Comparison of ENCODE assay signal across 20 cellular contexts in genomic region chr16:79165541-79165940, GRCh38.
DNase-seq lines count a peak whose midpoint lies in the region; ATAC-seq and TF ChIP-seq lines count a peak whose summit lies in the region.
"Had no signal": no experiment of that assay in that cellular context is flagged by ENCODE, and none has a peak within 500 bp of the region (broad histone marks: within the 10 kb centered on the region; RNA-seq: fewer than 3 reads in every experiment).

No MANE protein-coding gene starts in this region.

- intact Hi-C loops in lower lobe of right lung (cut with DNase I) = no loop called here

- H3K27me3 Mint-ChIP-seq in progenitor cell of endocrine pancreas (no peaks in the 10 kb centered on the region), type B pancreatic cell (no peaks in the 10 kb centered on the region)

- H3K27ac Mint-ChIP-seq in progenitor cell of endocrine pancreas = peak overlapping the region; percentile 58
- peak overlapping the region; percentile 42 for H3K27ac Mint-ChIP-seq in type B pancreatic cell

- H3K36me3 Mint-ChIP-seq in progenitor cell of endocrine pancreas (ENCODE audit: insufficient read depth) (no peaks in the 10 kb centered on the region), type B pancreatic cell (no peaks in the 10 kb centered on the region)

- H3K9me3 Mint-ChIP-seq in progenitor cell of endocrine pancreas (ENCODE audit: low read depth) (peaks cover 7% of the 10 kb centered on the region), type B pancreatic cell (peaks cover 7% of the 10 kb centered on the region)

- DNase-seq in NCI-H510A treated with DMSO at 0.1 percent for 48 hours (lab: John Stamatoyannopoulos, UW) (peak; percentile 17), NCI-H510A (lab: John Stamatoyannopoulos, UW) (no peak), left lobe of liver (ENCODE audit: low spot score) (peak; percentile 54), progenitor cell of endocrine pancreas (ENCODE audit: low spot score, unreplicated experiment) (no peak), type B pancreatic cell (ENCODE audit: extremely low spot score, unreplicated experiment) (no peak), lower lobe of right lung (no peak), foreskin fibroblast (no peak)
- DNase-seq: 8988T; CD8-positive, alpha-beta memory T cell; GF-D8; MV-4-11; NCI-H1436; NCI-H2029 treated with DMSO at 0.1 percent for 48 hours; NCI-H2171 treated with DMSO at 0.1 percent for 48 hours; NCI-H524; NK-92 treated with Interleukin-12 subunit alpha and Interleukin-12 subunit beta, amount 100 ng/mL, for 24 hours; OCI-M1; SHP77 treated with DMSO at 0.1 percent for 48 hours had no signal

- H3K27ac ChIP-seq in lower lobe of right lung = no peak overlapping the region

- H3K4me3 Mint-ChIP-seq in progenitor cell of endocrine pancreas (ENCODE audit: low read depth) = no peak overlapping the region
- H3K4me3 Mint-ChIP-seq in type B pancreatic cell = no peak overlapping the region
- H3K4me3 Mint-ChIP-seq: CD8-positive, alpha-beta memory T cell had no signal

- TF ChIP-seq CTCF in progenitor cell of endocrine pancreas (IDR thresholded peaks at IDR 0.05; ENCODE audit: unreplicated experiment) = no peak
- TF ChIP-seq CTCF in type B pancreatic cell (conservative IDR thresholded peaks at IDR 0.05) = no peak
- TF ChIP-seq CTCF in lower lobe of right lung (IDR thresholded peaks at IDR 0.05) = no peak
- TF ChIP-seq CTCF in foreskin fibroblast (IDR thresholded peaks at IDR 0.05; ENCODE audit: low read depth, low read length) = no peak

- H3K4me1 ChIP-seq in lower lobe of right lung = peaks cover 5% of the 10 kb centered on the region

- H3K9me3 ChIP-seq in lower lobe of right lung = no peaks in the 10 kb centered on the region

- no peaks in the 10 kb centered on the region for H3K27me3 ChIP-seq in lower lobe of right lung (ENCODE audit: low read depth)

- ATAC-seq in left lobe of liver (peak; percentile 81), lower lobe of right lung (no peak), SK-N-SH treated with all-trans-retinoic acid at 6 μM for 48 hours (no peak)
- ATAC-seq: K562 had no signal

- H3K4me3 ChIP-seq in lower lobe of right lung (no peak overlapping the region), foreskin fibroblast (ENCODE audit: low read depth in 1 of 2, low read length in 2 of 2) (no peak overlapping the region)
- H3K4me3 ChIP-seq: K562 had no signal

- H3K4me1 Mint-ChIP-seq in progenitor cell of endocrine pancreas (ENCODE audit: low read depth) (peaks cover 26% of the 10 kb centered on the region), type B pancreatic cell (ENCODE audit: unreplicated experiment) (peaks cover 26% of the 10 kb centered on the region)

- no peaks in the 10 kb centered on the region for H3K36me3 ChIP-seq in lower lobe of right lung

TF ChIP-seq in SK-N-SH treated with all-trans-retinoic acid at 6 μM for 48 hours, 23 proteins besides CTCF, POLR2A, EP300 and RAD21:
- no peak for TF ChIP-seq RARB (CRISPR knock-in tag; IDR thresholded peaks at IDR 0.05)
- TF ChIP-seq OSR1 (CRISPR knock-in tag; IDR thresholded peaks at IDR 0.05) = no peak
- TF ChIP-seq SNAI2 (CRISPR knock-in tag; IDR thresholded peaks at IDR 0.05) = no peak
- TF ChIP-seq, protein P1, sequence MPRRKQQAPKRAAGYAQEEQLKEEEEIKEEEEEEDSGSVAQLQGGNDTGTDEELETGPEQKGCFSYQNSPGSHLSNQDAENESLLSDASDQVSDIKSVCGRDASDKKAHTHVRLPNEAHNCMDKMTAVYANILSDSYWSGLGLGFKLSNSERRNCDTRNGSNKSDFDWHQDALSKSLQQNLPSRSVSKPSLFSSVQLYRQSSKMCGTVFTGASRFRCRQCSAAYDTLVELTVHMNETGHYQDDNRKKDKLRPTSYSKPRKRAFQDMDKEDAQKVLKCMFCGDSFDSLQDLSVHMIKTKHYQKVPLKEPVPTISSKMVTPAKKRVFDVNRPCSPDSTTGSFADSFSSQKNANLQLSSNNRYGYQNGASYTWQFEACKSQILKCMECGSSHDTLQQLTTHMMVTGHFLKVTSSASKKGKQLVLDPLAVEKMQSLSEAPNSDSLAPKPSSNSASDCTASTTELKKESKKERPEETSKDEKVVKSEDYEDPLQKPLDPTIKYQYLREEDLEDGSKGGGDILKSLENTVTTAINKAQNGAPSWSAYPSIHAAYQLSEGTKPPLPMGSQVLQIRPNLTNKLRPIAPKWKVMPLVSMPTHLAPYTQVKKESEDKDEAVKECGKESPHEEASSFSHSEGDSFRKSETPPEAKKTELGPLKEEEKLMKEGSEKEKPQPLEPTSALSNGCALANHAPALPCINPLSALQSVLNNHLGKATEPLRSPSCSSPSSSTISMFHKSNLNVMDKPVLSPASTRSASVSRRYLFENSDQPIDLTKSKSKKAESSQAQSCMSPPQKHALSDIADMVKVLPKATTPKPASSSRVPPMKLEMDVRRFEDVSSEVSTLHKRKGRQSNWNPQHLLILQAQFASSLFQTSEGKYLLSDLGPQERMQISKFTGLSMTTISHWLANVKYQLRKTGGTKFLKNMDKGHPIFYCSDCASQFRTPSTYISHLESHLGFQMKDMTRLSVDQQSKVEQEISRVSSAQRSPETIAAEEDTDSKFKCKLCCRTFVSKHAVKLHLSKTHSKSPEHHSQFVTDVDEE (CRISPR knock-in tag; IDR thresholded peaks at IDR 0.05) = no peak
- no peak for TF ChIP-seq PATZ1 (CRISPR knock-in tag; IDR thresholded peaks at IDR 0.05; ENCODE audit: borderline replicate concordance)

Comparison
In these comparisons a context has a peak if more than half of its experiments do, and no peak if none do; other contexts are left out.
1. DNase-seq: peak in NCI-H510A treated with DMSO at 0.1 percent for 48 hours (single experiment) and left lobe of liver (single experiment); none in NCI-H510A (single experiment), progenitor cell of endocrine pancreas (single experiment), type B pancreatic cell (single experiment), lower lobe of right lung (single experiment) and foreskin fibroblast (0 of 2).